ENCODE assay signal across 15 cellular contexts in genomic region chr10:99280472-99280871, GRCh38. TPM values are rescaled to one million over a fixed set of nuclear protein-coding genes. Genes with fewer than 3 reads are reported as not detected.
DNase-seq lines count a peak whose midpoint lies in the region; ATAC-seq, FAIRE-seq and TF ChIP-seq lines count a peak whose summit lies in the region.
"Had no signal": no experiment of that assay in that cellular context is flagged by ENCODE, and none has a peak within 500 bp of the region (broad histone marks: within the 10 kb centered on the region; RNA-seq: fewer than 3 reads in every experiment).

No MANE protein-coding gene starts in this region.

- ATAC-seq in HG02623 (IDR thresholded peaks at IDR 0.05; ENCODE audit: unreplicated experiment) (peak; percentile 84), HG03457 (IDR thresholded peaks at IDR 0.05; ENCODE audit: unreplicated experiment) (peak; percentile 74)
- ATAC-seq: activated naive CD8-positive, alpha-beta T cell treated with anti-CD3 and anti-CD28 coated beads, Interleukin-2, amount 50 U/mL, for 24 hours; gastroesophageal sphincter had no signal

- H3K27ac ChIP-seq in keratinocyte (ENCODE audit: control insufficient read depth, insufficient read depth, low read length) (no peak overlapping the region), colonic mucosa (no peak overlapping the region)
- H3K27ac ChIP-seq: gastroesophageal sphincter, thoracic aorta had no signal

- H2AFZ ChIP-seq in keratinocyte (ENCODE audit: control insufficient read depth, low read length), result peak overlapping the region; percentile 2

- TF ChIP-seq CTCF in keratinocyte (optimal IDR thresholded peaks at IDR 0.05 in 1 of 3, IDR thresholded peaks at IDR 0.05 in 1 of 3, conservative IDR thresholded peaks at IDR 0.05 in 1 of 3; ENCODE audit: extremely low read depth in 1 of 3, insufficient read depth in 2 of 3, low read length in 3 of 3) (no peak), colonic mucosa (IDR thresholded peaks at IDR 0.05) (no peak)

- H3K9me1 ChIP-seq in keratinocyte (ENCODE audit: control insufficient read depth, extremely low read depth, insufficient read depth, low read length), result no peaks in the 10 kb centered on the region

- DNase-seq in GM19239 (ENCODE audit: insufficient read length, low spot score) (no peak), keratinocyte (ENCODE audit: low read depth, low spot score) (no peak), midbrain (lab: John Stamatoyannopoulos, UW) (no peak), NOMO-1 treated with DMSO at 0.1 percent for 48 hours (lab: John Stamatoyannopoulos, UW; ENCODE audit: unreplicated experiment) (no peak), colonic mucosa (no peak)
- DNase-seq in activated CD8-positive, alpha-beta memory T cell treated with anti-CD3 and anti-CD28 coated beads, Interleukin-2, amount 50 U/mL, for 48 hours, result no peak
- DNase-seq: activated naive CD8-positive, alpha-beta T cell treated with anti-CD3 and anti-CD28 coated beads, Interleukin-2, amount 50 U/mL, for 24 hours; CD4-positive, alpha-beta T cell; MV-4-11; NCI-H2227 treated with DMSO at 0.1 percent for 48 hours had no signal

- no peaks in the 10 kb centered on the region for H3K79me2 ChIP-seq in keratinocyte (ENCODE audit: control insufficient read depth, insufficient read depth, low read length)

- H3K36me3 ChIP-seq in keratinocyte (ENCODE audit: control insufficient read depth in 2 of 2, extremely low read depth in 1 of 2, insufficient read depth in 2 of 2, low read length in 2 of 2), result no peaks in the 10 kb centered on the region
- no peaks in the 10 kb centered on the region for H3K36me3 ChIP-seq in colonic mucosa
- H3K36me3 ChIP-seq: gastroesophageal sphincter, thoracic aorta had no signal

- H3K4me3 ChIP-seq in keratinocyte (ENCODE audit: control insufficient read depth in 2 of 3, extremely low read depth in 1 of 3, insufficient read depth in 2 of 3, low read depth in 1 of 3, low read length in 3 of 3) (no peak overlapping the region), colonic mucosa (no peak overlapping the region)
- H3K4me3 ChIP-seq: gastroesophageal sphincter, thoracic aorta had no signal

- H3K9me3 ChIP-seq in keratinocyte (ENCODE audit: control insufficient read depth, low read depth, low read length) (no peaks in the 10 kb centered on the region), colonic mucosa (no peaks in the 10 kb centered on the region)
- H3K9me3 ChIP-seq: thoracic aorta had no signal

- H3K4me1 ChIP-seq in keratinocyte (ENCODE audit: control insufficient read depth, extremely low read depth, insufficient read depth, low read length) (no peaks in the 10 kb centered on the region), colonic mucosa (no peaks in the 10 kb centered on the region)
- H3K4me1 ChIP-seq: gastroesophageal sphincter had no signal

- intact Hi-C loops in colonic mucosa (cut with DNase I), result no loop called here

- dilution Hi-C loops in keratinocyte (cut with MboI; ENCODE audit: extremely low pct_ligation_motif_present, low sequenced_read_pairs), result no loop called here

- H3K27me3 ChIP-seq in keratinocyte (ENCODE audit: control insufficient read depth, extremely low read depth, insufficient read depth, low read length) (no peaks in the 10 kb centered on the region), colonic mucosa (no peaks in the 10 kb centered on the region)
- H3K27me3 ChIP-seq: gastroesophageal sphincter had no signal

- no peak overlapping the region for H3K4me2 ChIP-seq in keratinocyte (ENCODE audit: control insufficient read depth, extremely low read depth, insufficient read depth, low read depth, low read length)

- FAIRE-seq in GM19239 (lab: Jason Lieb, UNC) (peak; percentile 8), keratinocyte (lab: Jason Lieb, UNC) (peak; percentile 43)

- no peaks in the 10 kb centered on the region for H4K20me1 ChIP-seq in keratinocyte (ENCODE audit: control insufficient read depth, extremely low read depth, insufficient read depth, low read length)

- H3K9ac ChIP-seq in keratinocyte (ENCODE audit: control insufficient read depth, extremely low read depth, insufficient read depth, low read length), result no peak overlapping the region
- no peak overlapping the region for H3K9ac ChIP-seq in colonic mucosa (ENCODE audit: low read depth in 2 of 2, low read length in 2 of 2)

RNA-seq across cellular contexts. Expression of gene HPSE2, which starts 44.8 kb away (rescaled TPM):
- polyA plus RNA-seq in keratinocyte, result 0.01 TPM in 1 of 3 replicates, not detected in the others
- not detected for polyA plus RNA-seq in keratinocyte (2011; ENCODE audit: low read depth)
- 0.02 TPM in 1 of 2 replicates, not detected in the other for polyA plus RNA-seq in keratinocyte (2011; cell fraction: cytosol; rRNA removed)
- polyA plus RNA-seq in keratinocyte (2011; cell fraction: nucleus; rRNA removed), result 0.08 TPM in 1 of 2 replicates, not detected in the other
- not detected in 2 replicates for polyA plus RNA-seq in keratinocyte (2012; ENCODE audit: low replicate concordance)
- polyA minus RNA-seq in keratinocyte, result not detected in 3 replicates
- polyA minus RNA-seq in keratinocyte (2011; cell fraction: cytosol; rRNA and poly(A)+ RNA removed), result not detected
- not detected in 2 replicates for polyA minus RNA-seq in keratinocyte (2011; cell fraction: nucleus; rRNA and poly(A)+ RNA removed)
- total RNA-seq in colonic mucosa, result 1 to 10 TPM; 1.0 to 1.8 TPM
- total RNA-seq: CD4-positive, alpha-beta T cell had no signal

RNA-seq across cellular contexts. Expression of gene CNNM1, which starts 48.7 kb away (rescaled TPM):
- 0.62 to 1.3 TPM (median 0.83 TPM) in 3 replicates for polyA plus RNA-seq in keratinocyte
- polyA plus RNA-seq in keratinocyte (2011; ENCODE audit: low read depth), result 0.29 TPM
- 0.47 and 0.61 TPM in 2 replicates for polyA plus RNA-seq in keratinocyte (2011; cell fraction: cytosol; rRNA removed)
- polyA plus RNA-seq in keratinocyte (2011; cell fraction: nucleus; rRNA removed), result 2.8 and 2.9 TPM in 2 replicates
- 0.49 and 0.55 TPM in 2 replicates for polyA plus RNA-seq in keratinocyte (2012; ENCODE audit: low replicate concordance)
- polyA minus RNA-seq in keratinocyte, result 0.49 to 2.1 TPM (median 0.86 TPM) in 3 replicates
- 0.77 TPM for polyA minus RNA-seq in keratinocyte (2011; cell fraction: cytosol; rRNA and poly(A)+ RNA removed)
- polyA minus RNA-seq in keratinocyte (2011; cell fraction: nucleus; rRNA and poly(A)+ RNA removed), result 3.9 and 5.0 TPM in 2 replicates
- total RNA-seq in colonic mucosa, result under 1 TPM; 0.27 to 0.35 TPM
- total RNA-seq: skeletal muscle tissue had no signal
